1 cellular context compared by ENCODE assay signal in genomic region chr1:15156807-15157380, GRCh38.
TF ChIP-seq lines count a peak whose summit lies in the region.

No MANE protein-coding gene starts in this region.

TF ChIP-seq in WTC11, 78 proteins besides CTCF, POLR2A, EP300 and RAD21 (continued from another document):
- TF ChIP-seq, protein P1, sequence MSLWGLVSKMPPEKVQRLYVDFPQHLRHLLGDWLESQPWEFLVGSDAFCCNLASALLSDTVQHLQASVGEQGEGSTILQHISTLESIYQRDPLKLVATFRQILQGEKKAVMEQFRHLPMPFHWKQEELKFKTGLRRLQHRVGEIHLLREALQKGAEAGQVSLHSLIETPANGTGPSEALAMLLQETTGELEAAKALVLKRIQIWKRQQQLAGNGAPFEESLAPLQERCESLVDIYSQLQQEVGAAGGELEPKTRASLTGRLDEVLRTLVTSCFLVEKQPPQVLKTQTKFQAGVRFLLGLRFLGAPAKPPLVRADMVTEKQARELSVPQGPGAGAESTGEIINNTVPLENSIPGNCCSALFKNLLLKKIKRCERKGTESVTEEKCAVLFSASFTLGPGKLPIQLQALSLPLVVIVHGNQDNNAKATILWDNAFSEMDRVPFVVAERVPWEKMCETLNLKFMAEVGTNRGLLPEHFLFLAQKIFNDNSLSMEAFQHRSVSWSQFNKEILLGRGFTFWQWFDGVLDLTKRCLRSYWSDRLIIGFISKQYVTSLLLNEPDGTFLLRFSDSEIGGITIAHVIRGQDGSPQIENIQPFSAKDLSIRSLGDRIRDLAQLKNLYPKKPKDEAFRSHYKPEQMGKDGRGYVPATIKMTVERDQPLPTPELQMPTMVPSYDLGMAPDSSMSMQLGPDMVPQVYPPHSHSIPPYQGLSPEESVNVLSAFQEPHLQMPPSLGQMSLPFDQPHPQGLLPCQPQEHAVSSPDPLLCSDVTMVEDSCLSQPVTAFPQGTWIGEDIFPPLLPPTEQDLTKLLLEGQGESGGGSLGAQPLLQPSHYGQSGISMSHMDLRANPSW (CRISPR knock-in tag; conservative IDR thresholded peaks at IDR 0.05; ENCODE audit: low read depth) = no peak
